Comparison of ENCODE assay signal across 2 cellular contexts in the genomic region with DNA sequence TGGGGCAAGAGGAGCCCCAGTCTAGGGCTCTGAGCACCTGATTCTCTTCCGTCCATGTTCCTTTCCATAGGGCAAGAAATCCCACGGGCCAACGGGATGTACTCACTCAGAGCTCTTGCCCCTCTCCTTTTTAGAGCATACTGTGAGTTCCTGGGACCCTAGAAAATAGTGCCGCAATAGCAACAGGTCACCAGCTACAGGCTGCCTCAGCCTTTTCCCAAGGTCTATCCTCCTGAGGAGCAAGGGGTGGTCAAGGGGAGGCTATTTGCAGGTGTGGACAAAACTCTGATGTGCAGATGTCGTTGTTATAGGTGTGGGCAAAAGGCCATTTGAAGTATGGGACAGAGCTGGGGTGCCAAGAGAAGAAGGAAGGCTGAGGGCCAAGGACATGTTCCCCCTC.
TF ChIP-seq lines count a peak whose summit lies in the region.

No MANE protein-coding gene starts in this region.

TF ChIP-seq in IMR-90, 13 proteins besides CTCF, POLR2A, EP300 and RAD21:
- no peak for TF ChIP-seq NFE2L2 (IDR thresholded peaks at IDR 0.05; ENCODE audit: low read depth, low read length)
- no peak for TF ChIP-seq CEBPB (IDR thresholded peaks at IDR 0.05; ENCODE audit: low read depth, low read length)
- TF ChIP-seq RCOR1 (IDR thresholded peaks at IDR 0.05; ENCODE audit: insufficient replicate concordance, low read length): no peak
- TF ChIP-seq CHD1 (IDR thresholded peaks at IDR 0.05; ENCODE audit: low read depth, low read length): no peak
TF ChIP-seq in IMR-90: peak in this region for 0.

TF ChIP-seq in SK-N-SH, 30 proteins besides CTCF, POLR2A, EP300 and RAD21:
- TF ChIP-seq, protein P1, sequence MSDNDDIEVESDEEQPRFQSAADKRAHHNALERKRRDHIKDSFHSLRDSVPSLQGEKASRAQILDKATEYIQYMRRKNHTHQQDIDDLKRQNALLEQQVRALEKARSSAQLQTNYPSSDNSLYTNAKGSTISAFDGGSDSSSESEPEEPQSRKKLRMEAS (IDR thresholded peaks at IDR 0.05; ENCODE audit: low read depth): no peak
- no peak for TF ChIP-seq RCOR1 (IDR thresholded peaks at IDR 0.05; ENCODE audit: low read length)
- TF ChIP-seq, protein P2, sequence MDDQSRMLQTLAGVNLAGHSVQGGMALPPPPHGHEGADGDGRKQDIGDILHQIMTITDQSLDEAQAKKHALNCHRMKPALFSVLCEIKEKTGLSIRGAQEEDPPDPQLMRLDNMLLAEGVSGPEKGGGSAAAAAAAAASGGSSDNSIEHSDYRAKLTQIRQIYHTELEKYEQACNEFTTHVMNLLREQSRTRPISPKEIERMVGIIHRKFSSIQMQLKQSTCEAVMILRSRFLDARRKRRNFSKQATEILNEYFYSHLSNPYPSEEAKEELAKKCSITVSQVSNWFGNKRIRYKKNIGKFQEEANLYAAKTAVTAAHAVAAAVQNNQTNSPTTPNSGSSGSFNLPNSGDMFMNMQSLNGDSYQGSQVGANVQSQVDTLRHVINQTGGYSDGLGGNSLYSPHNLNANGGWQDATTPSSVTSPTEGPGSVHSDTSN (IDR thresholded peaks at IDR 0.05): no peak
- no peak for TF ChIP-seq TCF12 (IDR thresholded peaks at IDR 0.05)
- TF ChIP-seq, protein P3, sequence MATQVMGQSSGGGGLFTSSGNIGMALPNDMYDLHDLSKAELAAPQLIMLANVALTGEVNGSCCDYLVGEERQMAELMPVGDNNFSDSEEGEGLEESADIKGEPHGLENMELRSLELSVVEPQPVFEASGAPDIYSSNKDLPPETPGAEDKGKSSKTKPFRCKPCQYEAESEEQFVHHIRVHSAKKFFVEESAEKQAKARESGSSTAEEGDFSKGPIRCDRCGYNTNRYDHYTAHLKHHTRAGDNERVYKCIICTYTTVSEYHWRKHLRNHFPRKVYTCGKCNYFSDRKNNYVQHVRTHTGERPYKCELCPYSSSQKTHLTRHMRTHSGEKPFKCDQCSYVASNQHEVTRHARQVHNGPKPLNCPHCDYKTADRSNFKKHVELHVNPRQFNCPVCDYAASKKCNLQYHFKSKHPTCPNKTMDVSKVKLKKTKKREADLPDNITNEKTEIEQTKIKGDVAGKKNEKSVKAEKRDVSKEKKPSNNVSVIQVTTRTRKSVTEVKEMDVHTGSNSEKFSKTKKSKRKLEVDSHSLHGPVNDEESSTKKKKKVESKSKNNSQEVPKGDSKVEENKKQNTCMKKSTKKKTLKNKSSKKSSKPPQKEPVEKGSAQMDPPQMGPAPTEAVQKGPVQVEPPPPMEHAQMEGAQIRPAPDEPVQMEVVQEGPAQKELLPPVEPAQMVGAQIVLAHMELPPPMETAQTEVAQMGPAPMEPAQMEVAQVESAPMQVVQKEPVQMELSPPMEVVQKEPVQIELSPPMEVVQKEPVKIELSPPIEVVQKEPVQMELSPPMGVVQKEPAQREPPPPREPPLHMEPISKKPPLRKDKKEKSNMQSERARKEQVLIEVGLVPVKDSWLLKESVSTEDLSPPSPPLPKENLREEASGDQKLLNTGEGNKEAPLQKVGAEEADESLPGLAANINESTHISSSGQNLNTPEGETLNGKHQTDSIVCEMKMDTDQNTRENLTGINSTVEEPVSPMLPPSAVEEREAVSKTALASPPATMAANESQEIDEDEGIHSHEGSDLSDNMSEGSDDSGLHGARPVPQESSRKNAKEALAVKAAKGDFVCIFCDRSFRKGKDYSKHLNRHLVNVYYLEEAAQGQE (IDR thresholded peaks at IDR 0.05; ENCODE audit: low read depth, low read length): no peak
- TF ChIP-seq, protein P4, sequence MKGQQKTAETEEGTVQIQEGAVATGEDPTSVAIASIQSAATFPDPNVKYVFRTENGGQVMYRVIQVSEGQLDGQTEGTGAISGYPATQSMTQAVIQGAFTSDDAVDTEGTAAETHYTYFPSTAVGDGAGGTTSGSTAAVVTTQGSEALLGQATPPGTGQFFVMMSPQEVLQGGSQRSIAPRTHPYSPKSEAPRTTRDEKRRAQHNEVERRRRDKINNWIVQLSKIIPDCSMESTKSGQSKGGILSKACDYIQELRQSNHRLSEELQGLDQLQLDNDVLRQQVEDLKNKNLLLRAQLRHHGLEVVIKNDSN (IDR thresholded peaks at IDR 0.05; ENCODE audit: borderline replicate concordance, low read depth): no peak
- no peak for TF ChIP-seq MEF2A (IDR thresholded peaks at IDR 0.05; ENCODE audit: borderline replicate concordance, low read depth)
- TF ChIP-seq FOSL2 (IDR thresholded peaks at IDR 0.05; ENCODE audit: borderline replicate concordance, low read depth): no peak
- TF ChIP-seq TAF1 (IDR thresholded peaks at IDR 0.05; ENCODE audit: borderline replicate concordance, low read depth, low read length): no peak
- TF ChIP-seq, protein P5, sequence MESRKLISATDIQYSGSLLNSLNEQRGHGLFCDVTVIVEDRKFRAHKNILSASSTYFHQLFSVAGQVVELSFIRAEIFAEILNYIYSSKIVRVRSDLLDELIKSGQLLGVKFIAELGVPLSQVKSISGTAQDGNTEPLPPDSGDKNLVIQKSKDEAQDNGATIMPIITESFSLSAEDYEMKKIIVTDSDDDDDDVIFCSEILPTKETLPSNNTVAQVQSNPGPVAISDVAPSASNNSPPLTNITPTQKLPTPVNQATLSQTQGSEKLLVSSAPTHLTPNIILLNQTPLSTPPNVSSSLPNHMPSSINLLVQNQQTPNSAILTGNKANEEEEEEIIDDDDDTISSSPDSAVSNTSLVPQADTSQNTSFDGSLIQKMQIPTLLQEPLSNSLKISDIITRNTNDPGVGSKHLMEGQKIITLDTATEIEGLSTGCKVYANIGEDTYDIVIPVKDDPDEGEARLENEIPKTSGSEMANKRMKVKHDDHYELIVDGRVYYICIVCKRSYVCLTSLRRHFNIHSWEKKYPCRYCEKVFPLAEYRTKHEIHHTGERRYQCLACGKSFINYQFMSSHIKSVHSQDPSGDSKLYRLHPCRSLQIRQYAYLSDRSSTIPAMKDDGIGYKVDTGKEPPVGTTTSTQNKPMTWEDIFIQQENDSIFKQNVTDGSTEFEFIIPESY (IDR thresholded peaks at IDR 0.05; ENCODE audit: borderline replicate concordance, low read depth): no peak
- no peak for TF ChIP-seq SIN3A (IDR thresholded peaks at IDR 0.05; ENCODE audit: borderline replicate concordance, low read depth, low read length)
- TF ChIP-seq SMC3 (IDR thresholded peaks at IDR 0.05; ENCODE audit: low read depth, low read length): no peak
- TF ChIP-seq CHD2 (IDR thresholded peaks at IDR 0.05; ENCODE audit: low read length, partially characterized antibody): no peak
- no peak for TF ChIP-seq ELF1 (IDR thresholded peaks at IDR 0.05)
TF ChIP-seq in SK-N-SH: peak in this region for 0.
